Comparison of ENCODE assay signal across 8 cellular contexts in genomic region chr9:126326228-126327015, GRCh38. TPM values are rescaled to one million over a fixed set of nuclear protein-coding genes. Genes with fewer than 3 reads are reported as not detected.
A peak's percentile ranks its signal among the peaks of the same experiment; 100 is the strongest.
DNase-seq lines count a peak whose midpoint lies in the region; ATAC-seq and TF ChIP-seq lines count a peak whose summit lies in the region.

A gene with protein sequence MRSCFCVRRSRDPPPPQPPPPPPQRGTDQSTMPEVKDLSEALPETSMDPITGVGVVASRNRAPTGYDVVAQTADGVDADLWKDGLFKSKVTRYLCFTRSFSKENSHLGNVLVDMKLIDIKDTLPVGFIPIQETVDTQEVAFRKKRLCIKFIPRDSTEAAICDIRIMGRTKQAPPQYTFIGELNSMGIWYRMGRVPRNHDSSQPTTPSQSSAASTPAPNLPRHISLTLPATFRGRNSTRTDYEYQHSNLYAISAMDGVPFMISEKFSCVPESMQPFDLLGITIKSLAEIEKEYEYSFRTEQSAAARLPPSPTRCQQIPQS (plus strand): TSS chr9:126326829. CDS start chr9:126326930, 101 bp downstream.

- POLR2A ChIA-PET in T-cell (lab: Charles Lee), result interaction anchor here in 1 of 2 donors (0.6 kb wide), 1 partner anchor 673 kb away, joined by 7 read pairs; no protein-coding TSS in a partner anchor

- H3K9me3 ChIP-seq in iPS DF 6.9 (ENCODE audit: control insufficient read depth, insufficient read depth, low read length), result no peaks in the 10 kb centered on the region
- H3K9me3 ChIP-seq in sigmoid colon, result peaks cover 0 to 4% (median 1%) of the 10 kb centered on the region in 4 donors

- H3K4me3 ChIP-seq in iPS DF 6.9 (ENCODE audit: low read length), result peak within 1 kb of the TSS; percentile 17; the same call in 1 of the 2 replicates
- peak within 1 kb of the TSS; percentile 55 to 71 (median 64) for H3K4me3 ChIP-seq in sigmoid colon

- CTCF ChIA-PET in T-cell (lab: Charles Lee), result interaction anchor here in 1 of 2 donors (0.6 to 1.2 kb wide), 3 partner anchors 71 to 135 kb away, joined by 3 to 10 read pairs (median 4); no protein-coding TSS in a partner anchor

- WGBS in iPS DF 6.9 (ENCODE audit: insufficient coverage, insufficient read length), result no CpG with 5 or more reads among the region's 94 CpGs
- 4 to 5% methylated on average over 94 of the region's 94 CpGs for WGBS in sigmoid colon, 2 donors

- peaks cover 2% of the 10 kb centered on the region; the same call in 1 of the 2 replicates for H3K4me1 ChIP-seq in iPS DF 6.9 (ENCODE audit: control insufficient read depth, insufficient read depth, low read length)
- peaks cover 0 to 29% (median 19%) of the 10 kb centered on the region in 4 donors for H3K4me1 ChIP-seq in sigmoid colon

- peaks cover 39 to 41% (median 39%) of the 10 kb centered on the region in 3 donors for H3K4me1 Mint-ChIP-seq in T-cell

- DNase-seq in NCI-H2196 (lab: John Stamatoyannopoulos, UW; ENCODE audit: unreplicated experiment), result peak; percentile 51
- DNase-seq in NCI-H2196 treated with DMSO at 0.1 percent for 48 hours (lab: John Stamatoyannopoulos, UW; ENCODE audit: unreplicated experiment), result no peak
- DNase-seq in T-cell, result peak; percentile 25 to 65 (median 48)
- peak; percentile 77 for DNase-seq in astrocyte of the hippocampus (ENCODE audit: low read depth, low spot score)
- no peak for DNase-seq in iPS DF 6.9 (ENCODE audit: low read depth, low spot score)
- DNase-seq in sigmoid colon, result no peak
- no peak for DNase-seq in NCI-H1694 (lab: John Stamatoyannopoulos, UW)
- no peak for DNase-seq in Kasumi-1 (lab: John Stamatoyannopoulos, UW)

- no peak for TF ChIP-seq CTCF in sigmoid colon (IDR thresholded peaks at IDR 0.05)

- no peak within 1 kb of the TSS for H3K27ac ChIP-seq in iPS DF 6.9 (ENCODE audit: low read length)
- peak within 1 kb of the TSS; percentile 85 to 89 (median 86) for H3K27ac ChIP-seq in sigmoid colon

- peak within 1 kb of the TSS; percentile 75 to 82 (median 81) for H3K4me3 Mint-ChIP-seq in T-cell

- intact Hi-C loops in sigmoid colon (cut with DNase I), result loop anchor here (5.0 kb wide), 2 partner anchors 41 to 71 kb away; no protein-coding TSS in a partner anchor

- H3K27me3 ChIP-seq in iPS DF 6.9 (ENCODE audit: control insufficient read depth, insufficient read depth, low read length) (no peaks in the 10 kb centered on the region), sigmoid colon (no peaks in the 10 kb centered on the region)

- peak within 1 kb of the TSS; percentile 79 to 89 for H3K27ac Mint-ChIP-seq in T-cell

- TF ChIP-seq EP300 in sigmoid colon (IDR thresholded peaks at IDR 0.05), result no peak

- H3K36me3 Mint-ChIP-seq in T-cell, result no peaks in the 10 kb centered on the region

- no peaks in the 10 kb centered on the region for H3K27me3 Mint-ChIP-seq in T-cell

- H3K9me3 Mint-ChIP-seq in T-cell, result peaks cover 0 to 6% (median 5%) of the 10 kb centered on the region in 3 donors

- ATAC-seq in T-cell (replicated peaks in 1 of 4), result peak; percentile 80 to 85 (median 83)

- TF ChIP-seq POLR2A in sigmoid colon (IDR thresholded peaks at IDR 0.05), result no peak

- H3K36me3 ChIP-seq in iPS DF 6.9 (ENCODE audit: control insufficient read depth, insufficient read depth, low read length), result no peaks in the 10 kb centered on the region
- H3K36me3 ChIP-seq in sigmoid colon, result no peaks in the 10 kb centered on the region

RNA-seq across cellular contexts. Expression of the gene that starts here (rescaled TPM):
- total RNA-seq in T-cell (10 to 100 TPM in 3 of 5 donors, 1 to 10 TPM in 2; 8.2 to 25.2 (median 10.6) TPM), sigmoid colon (10 to 100 TPM; 12.2 to 14.4 (median 13.3) TPM)
- 1 to 10 TPM; 5.1 to 8.9 (median 6.0) TPM for polyA plus RNA-seq in sigmoid colon

Comparison
In these comparisons a context has a peak if more than half of its experiments do, and no peak if none do; other contexts are left out.
1. DNase-seq: peak in NCI-H2196 (single experiment), T-cell (34 of 34) and astrocyte of the hippocampus (single experiment); none in NCI-H2196 treated with DMSO at 0.1 percent for 48 hours (single experiment), iPS DF 6.9 (single experiment), sigmoid colon (single experiment), NCI-H1694 (single experiment) and Kasumi-1 (0 of 2).